30 cellular contexts compared by ENCODE assay signal in the genomic region with DNA sequence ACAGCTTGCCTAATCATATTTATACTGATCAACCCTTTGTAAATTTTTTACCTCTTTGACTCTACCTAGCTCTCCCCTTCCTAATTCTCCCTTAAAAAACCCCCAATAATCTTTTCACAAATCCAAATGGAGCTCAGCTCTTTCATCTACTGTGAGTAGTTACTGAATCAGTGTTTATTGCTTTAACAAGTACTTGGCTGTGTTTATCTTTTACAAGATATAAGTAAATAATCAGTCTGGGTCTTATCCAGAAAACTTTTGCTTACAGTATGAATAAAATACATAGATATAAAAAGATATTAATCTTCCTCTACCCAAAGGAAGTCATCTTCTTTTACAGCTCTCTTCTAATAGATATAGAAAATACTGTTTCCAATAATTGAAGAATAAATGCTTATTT.
"Had no signal": no experiment of that assay in that cellular context is flagged by ENCODE, and none has a peak within 500 bp of the region (broad histone marks: within the 10 kb centered on the region; RNA-seq: fewer than 3 reads in every experiment).

No MANE protein-coding gene starts in this region.

- H3K36me3 ChIP-seq: adrenal gland, brain microvascular endothelial cell, breast epithelium had no signal

- ATAC-seq: activated CD8-positive, alpha-beta T cell treated with anti-CD3 and anti-CD28 coated beads for 36 hours; activated naive CD4-positive, alpha-beta T cell treated with anti-CD3 and anti-CD28 coated beads, Interleukin-2, amount 50 U/mL, for 72 hours; body of pancreas; T-cell; T-helper 17 cell had no signal

- H3K27me3 ChIP-seq: adrenal gland, body of pancreas, brain microvascular endothelial cell, breast epithelium had no signal

- DNase-seq: activated B cell treated with CpG ODN at 0.5 μM for 24 hours; activated CD4-positive, alpha-beta memory T cell treated with anti-CD3 and anti-CD28 coated beads for 36 hours; activated CD4-positive, alpha-beta T cell treated with anti-CD3 and anti-CD28 coated beads for 4 hours; activated CD4-positive, alpha-beta T cell treated with anti-CD3 and anti-CD28 coated beads, Interleukin-2, amount 10 ng/mL, durations not matched to agents 24 days and 14 days; activated CD4-positive, alpha-beta T cell treated with anti-CD3 and anti-CD28 coated beads, Interleukin-2, amount 50 U/mL, for 1 hour; activated CD4-positive, alpha-beta T cell treated with anti-CD3 and anti-CD28 coated beads, Interleukin-2, amount 50 U/mL, for 4 hours; activated CD4-positive, CD25-positive, alpha-beta regulatory T cell treated with anti-CD3 and anti-CD28 coated beads, Interleukin-2, amount 50 U/mL, for 72 hours; activated CD8-positive, alpha-beta memory T cell treated with anti-CD3 and anti-CD28 coated beads, Interleukin-2, amount 50 U/mL, for 48 hours; activated CD8-positive, alpha-beta T cell treated with anti-CD3 and anti-CD28 coated beads for 36 hours; activated effector memory CD4-positive, alpha-beta T cell treated with Interleukin-2 at 50 U/mL for 16 hours; activated gamma-delta T cell treated with Interleukin-2 at 50 U/mL for 16 hours; activated naive CD4-positive, alpha-beta T cell; activated naive CD4-positive, alpha-beta T cell treated with anti-CD3 and anti-CD28 coated beads for 36 hours; activated naive CD4-positive, alpha-beta T cell treated with anti-CD3 and anti-CD28 coated beads, Interleukin-2, amount 50 U/mL, for 16 hours; activated naive CD8-positive, alpha-beta T cell treated with anti-CD3 and anti-CD28 coated beads for 36 hours; activated T-cell treated with anti-CD3 and anti-CD28 coated beads, Interleukin-2, amount 50 U/mL, for 24 hours; activated T-cell treated with anti-CD3 and anti-CD28 coated beads, Interleukin-2, amount 50 U/mL, for 48 hours; adrenal gland; amniotic stem cell; aorta; body of pancreas; brain microvascular endothelial cell; central memory CD4-positive, alpha-beta T cell; T-cell; T-helper 17 cell had no signal

- H3K4me3 ChIP-seq: adrenal gland, body of pancreas, breast epithelium had no signal

- FAIRE-seq: astrocyte, TTC549 had no signal

- H3K27ac ChIP-seq: adrenal gland, body of pancreas, brain microvascular endothelial cell, breast epithelium, VCaP had no signal

- H3K4me1 ChIP-seq: adrenal gland, body of pancreas, breast epithelium had no signal

- H3K9me3 ChIP-seq: adrenal gland, body of pancreas had no signal
